Comparison of ENCODE assay signal across 11 cellular contexts in the genomic region with DNA sequence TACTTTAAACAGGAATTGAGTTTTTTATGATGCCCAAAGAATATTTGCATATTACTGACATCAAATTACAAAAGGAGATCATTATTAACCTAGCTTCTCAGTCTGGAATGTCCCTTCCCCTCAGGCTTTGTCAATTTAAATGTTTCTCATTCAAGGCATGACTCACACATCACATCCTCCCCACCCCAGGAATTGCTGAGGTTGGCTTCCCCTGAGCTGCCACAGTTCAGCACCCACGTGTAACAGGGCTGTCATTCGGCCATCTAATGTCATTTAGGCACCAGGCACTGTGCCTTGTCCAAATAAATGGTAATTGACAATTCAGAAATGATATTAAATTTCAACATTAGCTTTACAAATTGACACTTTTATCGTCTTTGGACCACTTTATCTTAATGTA.
DNase-seq lines count a peak whose midpoint lies in the region; ATAC-seq and TF ChIP-seq lines count a peak whose summit lies in the region.
"Had no signal": no experiment of that assay in that cellular context is flagged by ENCODE, and none has a peak within 500 bp of the region (broad histone marks: within the 10 kb centered on the region; RNA-seq: fewer than 3 reads in every experiment).

No MANE protein-coding gene starts in this region.

- H3K27me3 ChIP-seq in BLaER1: no peaks in the 10 kb centered on the region
- H3K27me3 ChIP-seq: right lobe of liver had no signal

- peaks cover 14% of the 10 kb centered on the region for H3K4me1 ChIP-seq in BLaER1
- H3K4me1 ChIP-seq in mucosa of descending colon (ENCODE audit: low read depth): no peaks in the 10 kb centered on the region
- H3K4me1 ChIP-seq: right lobe of liver had no signal

- H3K27me3 Mint-ChIP-seq in activated naive CD8-positive, alpha-beta T cell treated with anti-CD3 and anti-CD28 coated beads, Interleukin-2, amount 10 ng/mL, durations not matched to agents 7 days and 5 days: peaks cover 9% of the 10 kb centered on the region

- H3K9me3 ChIP-seq in BLaER1 (no peaks in the 10 kb centered on the region; the same call in 1 of the 2 replicates), mucosa of descending colon (no peaks in the 10 kb centered on the region)
- H3K9me3 ChIP-seq: right lobe of liver had no signal

- no peak overlapping the region for H3K9ac ChIP-seq in BLaER1

- peak overlapping the region; percentile 47 for H3K27ac Mint-ChIP-seq in activated naive CD8-positive, alpha-beta T cell treated with anti-CD3 and anti-CD28 coated beads, Interleukin-2, amount 10 ng/mL, durations not matched to agents 7 days and 5 days
- no peak overlapping the region for H3K27ac Mint-ChIP-seq in stimulated activated effector memory CD8-positive, alpha-beta T cell treated with anti-CD3 and anti-CD28 coated beads, Interleukin-12 subunit alpha, Interleukin-12 subunit beta, amount 100 ng/mL, for 72 hours
- H3K27ac Mint-ChIP-seq: memory B cell had no signal

- peaks cover 3% of the 10 kb centered on the region for H3K4me1 Mint-ChIP-seq in activated naive CD8-positive, alpha-beta T cell treated with anti-CD3 and anti-CD28 coated beads, Interleukin-2, amount 10 ng/mL, durations not matched to agents 7 days and 5 days
- no peaks in the 10 kb centered on the region for H3K4me1 Mint-ChIP-seq in stimulated activated effector memory CD8-positive, alpha-beta T cell treated with anti-CD3 and anti-CD28 coated beads, Interleukin-12 subunit alpha, Interleukin-12 subunit beta, amount 100 ng/mL, for 72 hours
- H3K4me1 Mint-ChIP-seq: memory B cell had no signal

- DNase-seq in HT1080 (ENCODE audit: low read depth) (peak; percentile 50), iPS-NIHi7 (ENCODE audit: extremely low spot score) (peak; percentile 79), left ventricle myocardium superior (no peak), mucosa of descending colon (no peak)
- DNase-seq in activated naive CD8-positive, alpha-beta T cell treated with anti-CD3 and anti-CD28 coated beads, Interleukin-2, amount 10 ng/mL, durations not matched to agents 7 days and 5 days: no peak
- DNase-seq in stimulated activated effector memory CD8-positive, alpha-beta T cell treated with anti-CD3 and anti-CD28 coated beads, Interleukin-12 subunit alpha, Interleukin-12 subunit beta, amount 100 ng/mL, for 72 hours (ENCODE audit: low spot score in 2 of 2): no peak
- DNase-seq: amygdala, right lobe of liver had no signal

- no peak for TF ChIP-seq CTCF in mucosa of descending colon (IDR thresholded peaks at IDR 0.05)

- POLR2A ChIA-PET in activated naive CD8-positive, alpha-beta T cell treated with anti-CD3 and anti-CD28 coated beads, Interleukin-2, amount 10 ng/mL, durations not matched to agents 7 days and 5 days (lab: Charles Lee): no interaction called here

- H3K36me3 Mint-ChIP-seq in activated naive CD8-positive, alpha-beta T cell treated with anti-CD3 and anti-CD28 coated beads, Interleukin-2, amount 10 ng/mL, durations not matched to agents 7 days and 5 days: no peaks in the 10 kb centered on the region
- H3K36me3 Mint-ChIP-seq in stimulated activated effector memory CD8-positive, alpha-beta T cell treated with anti-CD3 and anti-CD28 coated beads, Interleukin-12 subunit alpha, Interleukin-12 subunit beta, amount 100 ng/mL, for 72 hours: no peaks in the 10 kb centered on the region
- H3K36me3 Mint-ChIP-seq: memory B cell had no signal

- intact Hi-C loops in left ventricle myocardium superior (cut with micrococcal nuclease) (no loop called here), mucosa of descending colon (cut with DNase I, micrococcal nuclease) (no loop called here)

- H3K4me2 ChIP-seq in BLaER1: peak overlapping the region; percentile 13; the same call in 1 of the 2 replicates

- peaks cover 2% of the 10 kb centered on the region for H3K9me3 Mint-ChIP-seq in activated naive CD8-positive, alpha-beta T cell treated with anti-CD3 and anti-CD28 coated beads, Interleukin-2, amount 10 ng/mL, durations not matched to agents 7 days and 5 days
- H3K9me3 Mint-ChIP-seq in stimulated activated effector memory CD8-positive, alpha-beta T cell treated with anti-CD3 and anti-CD28 coated beads, Interleukin-12 subunit alpha, Interleukin-12 subunit beta, amount 100 ng/mL, for 72 hours: no peaks in the 10 kb centered on the region

- no peak overlapping the region for H3K4me3 Mint-ChIP-seq in activated naive CD8-positive, alpha-beta T cell treated with anti-CD3 and anti-CD28 coated beads, Interleukin-2, amount 10 ng/mL, durations not matched to agents 7 days and 5 days
- no peak overlapping the region for H3K4me3 Mint-ChIP-seq in stimulated activated effector memory CD8-positive, alpha-beta T cell treated with anti-CD3 and anti-CD28 coated beads, Interleukin-12 subunit alpha, Interleukin-12 subunit beta, amount 100 ng/mL, for 72 hours
- H3K4me3 Mint-ChIP-seq: memory B cell had no signal

- H3K36me3 ChIP-seq in BLaER1 (no peaks in the 10 kb centered on the region), mucosa of descending colon (ENCODE audit: low read depth) (no peaks in the 10 kb centered on the region)
- H3K36me3 ChIP-seq: right lobe of liver had no signal

- H3K27ac ChIP-seq in BLaER1: no peak overlapping the region
- H3K27ac ChIP-seq: right lobe of liver had no signal

- H3K4me3 ChIP-seq in BLaER1 (no peak overlapping the region), mucosa of descending colon (no peak overlapping the region)
- H3K4me3 ChIP-seq: right lobe of liver had no signal

- no peak for ATAC-seq in activated naive CD8-positive, alpha-beta T cell treated with anti-CD3 and anti-CD28 coated beads, Interleukin-2, amount 10 ng/mL, durations not matched to agents 7 days and 5 days (ENCODE audit: low read depth)
- ATAC-seq in left ventricle myocardium superior: no peak
- no peak for ATAC-seq in HG02642 (IDR thresholded peaks at IDR 0.05; ENCODE audit: poor library complexity, unreplicated experiment)
- ATAC-seq in mucosa of descending colon: no peak
- ATAC-seq in stimulated activated effector memory CD8-positive, alpha-beta T cell treated with anti-CD3 and anti-CD28 coated beads, Interleukin-12 subunit alpha, Interleukin-12 subunit beta, amount 100 ng/mL, for 72 hours: no peak

- H4K20me1 ChIP-seq in BLaER1: no peaks in the 10 kb centered on the region

Comparison
In these comparisons a context has a peak if more than half of its experiments do, and no peak if none do; other contexts are left out.
1. DNase-seq: peak in HT1080 (single experiment) and iPS-NIHi7 (single experiment); none in activated naive CD8-positive, alpha-beta T cell treated with anti-CD3 and anti-CD28 coated beads, Interleukin-2, amount 10 ng/mL, durations not matched to agents 7 days and 5 days (single experiment), left ventricle myocardium superior (single experiment), mucosa of descending colon (0 of 3) and stimulated activated effector memory CD8-positive, alpha-beta T cell treated with anti-CD3 and anti-CD28 coated beads, Interleukin-12 subunit alpha, Interleukin-12 subunit beta, amount 100 ng/mL, for 72 hours (0 of 2).